In the genomic region with DNA sequence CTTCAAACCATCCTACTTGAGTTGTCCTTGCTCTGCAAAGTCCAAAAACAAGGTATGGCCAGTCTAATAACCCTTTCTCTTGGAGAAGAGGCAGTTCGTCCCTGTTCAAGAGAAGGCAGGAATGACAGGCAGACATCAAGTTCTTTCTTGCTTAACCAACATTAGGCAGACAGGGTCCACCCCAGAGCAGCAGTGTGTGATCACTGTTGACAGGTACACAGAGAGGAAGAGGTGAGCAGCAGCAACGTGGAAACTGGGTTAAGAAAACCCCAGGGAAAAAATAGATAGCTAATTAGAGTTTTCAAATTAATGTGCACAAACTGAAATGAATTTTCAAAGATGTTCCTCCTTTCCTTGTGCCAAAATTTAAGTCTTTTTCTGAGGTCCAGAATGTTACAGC, we compare ENCODE assay signal across 17 cellular contexts.
"Had no signal": no experiment of that assay in that cellular context is flagged by ENCODE, and none has a peak within 500 bp of the region (broad histone marks: within the 10 kb centered on the region; RNA-seq: fewer than 3 reads in every experiment).

No MANE protein-coding gene starts in this region.

- H3K4me3 ChIP-seq: esophagus squamous epithelium, hepatocyte, neural progenitor cell, ovary had no signal

- H3K27me3 Mint-ChIP-seq: dendritic cell treated with granulocyte-macrophage colony-stimulating factor and Interleukin-4, amounts not matched to agents 40 ng/mL and 50 ng/mL, for 4 days had no signal

- H3K27me3 ChIP-seq: esophagus squamous epithelium, hepatocyte, neural progenitor cell, ovary had no signal

- DNase-seq: esophagus squamous epithelium; foreskin fibroblast; kidney glomerular epithelial cell; mammary epithelial cell; natural killer cell; nucleus accumbens; ovary; right cardiac atrium; small intestine; stimulated activated CD4-positive, alpha-beta T cell treated with anti-CD3 and anti-CD28 coated beads, Interleukin-12 subunit alpha, Interleukin-12 subunit beta, amount 100 ng/mL, for 4 hours; stimulated activated naive CD4-positive, alpha-beta T cell treated with Interleukin-2 at 50 U/mL for 16 hours; trophoblast cell had no signal

- ATAC-seq: natural killer cell, right cardiac atrium had no signal

- H3K4me3 Mint-ChIP-seq: dendritic cell treated with granulocyte-macrophage colony-stimulating factor and Interleukin-4, amounts not matched to agents 40 ng/mL and 50 ng/mL, for 4 days; natural killer cell; neural progenitor cell had no signal

- H3K27ac Mint-ChIP-seq: dendritic cell treated with granulocyte-macrophage colony-stimulating factor and Interleukin-4, amounts not matched to agents 40 ng/mL and 50 ng/mL, for 4 days; neural progenitor cell; progenitor cell of endocrine pancreas had no signal

- H3K27ac ChIP-seq: esophagus squamous epithelium, hepatocyte, neural progenitor cell, ovary had no signal

- H3K36me3 ChIP-seq: esophagus squamous epithelium, neural progenitor cell, ovary had no signal

- FAIRE-seq: colon, small intestine had no signal

- H3K4me1 ChIP-seq: neural progenitor cell had no signal

- H3K36me3 Mint-ChIP-seq: natural killer cell had no signal

- H3K9me3 Mint-ChIP-seq: dendritic cell treated with granulocyte-macrophage colony-stimulating factor and Interleukin-4, amounts not matched to agents 40 ng/mL and 50 ng/mL, for 4 days; natural killer cell; neural progenitor cell had no signal

- H3K9me3 ChIP-seq: esophagus squamous epithelium, ovary had no signal
